Comparison of ENCODE assay signal across 1 cellular context in the genomic region with DNA sequence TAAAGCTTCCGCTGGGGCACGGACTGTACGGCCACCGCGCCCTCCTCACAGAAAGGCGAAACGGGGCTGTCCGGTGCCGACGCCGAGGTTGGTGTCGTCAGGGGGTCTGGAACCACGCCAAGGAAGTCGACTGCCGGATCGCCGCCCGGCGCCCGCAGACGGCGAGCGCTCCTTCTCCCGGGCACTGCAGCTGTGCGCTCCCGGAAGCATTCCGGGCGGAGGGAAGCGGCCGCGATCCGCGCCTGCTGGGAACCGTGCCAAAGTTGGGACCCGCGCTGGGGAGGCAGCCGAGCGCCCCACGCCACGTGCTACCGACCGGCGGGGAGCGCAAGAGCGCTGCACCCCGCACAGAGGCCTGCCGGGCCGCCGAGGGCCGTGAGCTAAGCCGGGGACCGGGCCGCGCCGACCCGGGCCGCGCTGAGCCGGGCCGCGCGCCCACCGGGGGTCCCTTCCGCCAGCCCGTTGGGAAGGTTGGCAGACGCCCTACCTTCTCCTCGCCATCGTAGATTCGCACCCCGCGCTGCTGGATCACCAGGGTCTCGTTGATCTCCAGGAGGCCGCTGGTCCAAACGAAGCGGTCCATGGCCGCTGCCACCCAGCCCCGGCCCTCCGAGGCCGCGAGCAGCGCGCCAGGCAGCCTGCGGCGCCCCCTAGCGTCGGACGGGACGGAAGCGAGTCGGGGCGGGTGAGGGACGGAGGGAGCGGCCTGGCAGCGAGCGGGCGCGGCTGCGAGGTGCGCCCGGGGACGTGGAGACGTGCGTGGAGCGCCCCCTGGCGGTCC.
TF ChIP-seq lines count a peak whose summit lies in the region.

Gene VPS36, minus strand, starts transcription at position 623 of the 781 bp plus-strand sequence. Its CDS starts 40 bp downstream, at position 583.

TF ChIP-seq in K562, 482 proteins besides CTCF, POLR2A, EP300 and RAD21 (continued from another document and continues in another):
- TF ChIP-seq, protein P1, sequence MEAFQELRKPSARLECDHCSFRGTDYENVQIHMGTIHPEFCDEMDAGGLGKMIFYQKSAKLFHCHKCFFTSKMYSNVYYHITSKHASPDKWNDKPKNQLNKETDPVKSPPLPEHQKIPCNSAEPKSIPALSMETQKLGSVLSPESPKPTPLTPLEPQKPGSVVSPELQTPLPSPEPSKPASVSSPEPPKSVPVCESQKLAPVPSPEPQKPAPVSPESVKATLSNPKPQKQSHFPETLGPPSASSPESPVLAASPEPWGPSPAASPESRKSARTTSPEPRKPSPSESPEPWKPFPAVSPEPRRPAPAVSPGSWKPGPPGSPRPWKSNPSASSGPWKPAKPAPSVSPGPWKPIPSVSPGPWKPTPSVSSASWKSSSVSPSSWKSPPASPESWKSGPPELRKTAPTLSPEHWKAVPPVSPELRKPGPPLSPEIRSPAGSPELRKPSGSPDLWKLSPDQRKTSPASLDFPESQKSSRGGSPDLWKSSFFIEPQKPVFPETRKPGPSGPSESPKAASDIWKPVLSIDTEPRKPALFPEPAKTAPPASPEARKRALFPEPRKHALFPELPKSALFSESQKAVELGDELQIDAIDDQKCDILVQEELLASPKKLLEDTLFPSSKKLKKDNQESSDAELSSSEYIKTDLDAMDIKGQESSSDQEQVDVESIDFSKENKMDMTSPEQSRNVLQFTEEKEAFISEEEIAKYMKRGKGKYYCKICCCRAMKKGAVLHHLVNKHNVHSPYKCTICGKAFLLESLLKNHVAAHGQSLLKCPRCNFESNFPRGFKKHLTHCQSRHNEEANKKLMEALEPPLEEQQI (IDR thresholded peaks at IDR 0.05), result no peak
- TF ChIP-seq PKNOX1 (IDR thresholded peaks at IDR 0.05) (no peak), PHF21A (IDR thresholded peaks at IDR 0.05; ENCODE audit: borderline replicate concordance, low read depth) (no peak), ELK3 (CRISPR knock-in tag; IDR thresholded peaks at IDR 0.05) (no peak), ZBTB7A (IDR thresholded peaks at IDR 0.05; ENCODE audit: borderline replicate concordance, control insufficient read depth, low read depth, low read length) (peak; percentile 54; the same call in 1 of the 2 replicates), TRIM24 (IDR thresholded peaks at IDR 0.05) (peak in 1 of 2 experiments; percentile 40; a peak in 1 of 4 replicates), ZNF324 (CRISPR knock-in tag; IDR thresholded peaks at IDR 0.05) (no peak), RAD51 (IDR thresholded peaks at IDR 0.05; ENCODE audit: borderline replicate concordance, low read depth) (no peak), E2F4 (CRISPR knock-in tag; IDR thresholded peaks at IDR 0.05; ENCODE audit: low read depth) (no peak), STAT6 (CRISPR knock-in tag; IDR thresholded peaks at IDR 0.05) (peak; percentile 87; the same call in 1 of the 2 replicates), DIDO1 (tag; IDR thresholded peaks at IDR 0.05; ENCODE audit: low read depth) (no peak), MITF (IDR thresholded peaks at IDR 0.05) (no peak), TOE1 (IDR thresholded peaks at IDR 0.05; ENCODE audit: borderline replicate concordance) (no peak), TOE1 (CRISPR knock-in tag; IDR thresholded peaks at IDR 0.05; ENCODE audit: borderline replicate concordance, low read depth) (peak; percentile 90), FUS (optimal IDR thresholded peaks at IDR 0.05; ENCODE audit: low read depth, low read length) (peak; percentile 40), TGIF2 (CRISPR knock-in tag; IDR thresholded peaks at IDR 0.05) (no peak), TBP (optimal IDR thresholded peaks at IDR 0.05; ENCODE audit: low read depth, low read length) (peak; percentile 59), CREM (IDR thresholded peaks at IDR 0.05; ENCODE audit: low read depth) (peak; percentile 76), POLR3G (IDR thresholded peaks at IDR 0.05; ENCODE audit: extremely low read depth, insufficient read length, insufficient replicate concordance) (no peak), ZFP36 (IDR thresholded peaks at IDR 0.05; ENCODE audit: low read depth, low read length, partially characterized antibody) (peak; percentile 24), ESRRA (IDR thresholded peaks at IDR 0.05; ENCODE audit: borderline replicate concordance, low read depth) (peak; percentile 10; the same call in 1 of the 2 replicates), ZNF316 (IDR thresholded peaks at IDR 0.05) (peak; percentile 34), ZNF740 (CRISPR knock-in tag; IDR thresholded peaks at IDR 0.05) (no peak), ZNF740 (tag; IDR thresholded peaks at IDR 0.05) (no peak), ZFP30 (CRISPR knock-in tag; IDR thresholded peaks at IDR 0.05; ENCODE audit: borderline replicate concordance) (no peak), HCFC1 (IDR thresholded peaks at IDR 0.05; ENCODE audit: low read depth, low read length) (peak; percentile 34; the same call in 1 of the 2 replicates), E2F5 (CRISPR knock-in tag; IDR thresholded peaks at IDR 0.05) (0 out of 2 replicates have a peak, but pooled peaks have one; percentile 37), KAT8 (IDR thresholded peaks at IDR 0.05; ENCODE audit: low read depth) (no peak), JUN (IDR thresholded peaks at IDR 0.05; ENCODE audit: borderline replicate concordance, low read depth, low read length) (no peak; the same call in 1 of the 2 replicates), JUN (CRISPR knock-in tag; IDR thresholded peaks at IDR 0.05; ENCODE audit: borderline replicate concordance) (no peak)
- TF ChIP-seq, protein P2, sequence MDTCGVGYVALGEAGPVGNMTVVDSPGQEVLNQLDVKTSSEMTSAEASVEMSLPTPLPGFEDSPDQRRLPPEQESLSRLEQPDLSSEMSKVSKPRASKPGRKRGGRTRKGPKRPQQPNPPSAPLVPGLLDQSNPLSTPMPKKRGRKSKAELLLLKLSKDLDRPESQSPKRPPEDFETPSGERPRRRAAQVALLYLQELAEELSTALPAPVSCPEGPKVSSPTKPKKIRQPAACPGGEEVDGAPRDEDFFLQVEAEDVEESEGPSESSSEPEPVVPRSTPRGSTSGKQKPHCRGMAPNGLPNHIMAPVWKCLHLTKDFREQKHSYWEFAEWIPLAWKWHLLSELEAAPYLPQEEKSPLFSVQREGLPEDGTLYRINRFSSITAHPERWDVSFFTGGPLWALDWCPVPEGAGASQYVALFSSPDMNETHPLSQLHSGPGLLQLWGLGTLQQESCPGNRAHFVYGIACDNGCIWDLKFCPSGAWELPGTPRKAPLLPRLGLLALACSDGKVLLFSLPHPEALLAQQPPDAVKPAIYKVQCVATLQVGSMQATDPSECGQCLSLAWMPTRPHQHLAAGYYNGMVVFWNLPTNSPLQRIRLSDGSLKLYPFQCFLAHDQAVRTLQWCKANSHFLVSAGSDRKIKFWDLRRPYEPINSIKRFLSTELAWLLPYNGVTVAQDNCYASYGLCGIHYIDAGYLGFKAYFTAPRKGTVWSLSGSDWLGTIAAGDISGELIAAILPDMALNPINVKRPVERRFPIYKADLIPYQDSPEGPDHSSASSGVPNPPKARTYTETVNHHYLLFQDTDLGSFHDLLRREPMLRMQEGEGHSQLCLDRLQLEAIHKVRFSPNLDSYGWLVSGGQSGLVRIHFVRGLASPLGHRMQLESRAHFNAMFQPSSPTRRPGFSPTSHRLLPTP (IDR thresholded peaks at IDR 0.05; ENCODE audit: borderline replicate concordance, extremely low read depth, insufficient read length), result no peak
- TF ChIP-seq, protein P3, sequence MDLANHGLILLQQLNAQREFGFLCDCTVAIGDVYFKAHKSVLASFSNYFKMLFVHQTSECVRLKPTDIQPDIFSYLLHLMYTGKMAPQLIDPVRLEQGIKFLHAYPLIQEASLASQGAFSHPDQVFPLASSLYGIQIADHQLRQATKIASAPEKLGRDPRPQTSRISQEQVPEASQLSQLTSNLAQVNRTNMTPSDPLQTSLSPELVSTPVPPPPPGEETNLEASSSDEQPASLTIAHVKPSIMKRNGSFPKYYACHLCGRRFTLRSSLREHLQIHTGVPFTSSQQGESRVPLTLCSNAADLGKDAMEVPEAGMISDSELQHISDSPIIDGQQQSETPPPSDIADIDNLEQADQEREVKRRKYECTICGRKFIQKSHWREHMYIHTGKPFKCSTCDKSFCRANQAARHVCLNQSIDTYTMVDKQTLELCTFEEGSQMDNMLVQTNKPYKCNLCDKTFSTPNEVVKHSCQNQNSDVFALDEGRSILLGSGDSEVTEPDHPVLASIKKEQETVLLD (IDR thresholded peaks at IDR 0.05), result no peak
- TF ChIP-seq, protein P4, sequence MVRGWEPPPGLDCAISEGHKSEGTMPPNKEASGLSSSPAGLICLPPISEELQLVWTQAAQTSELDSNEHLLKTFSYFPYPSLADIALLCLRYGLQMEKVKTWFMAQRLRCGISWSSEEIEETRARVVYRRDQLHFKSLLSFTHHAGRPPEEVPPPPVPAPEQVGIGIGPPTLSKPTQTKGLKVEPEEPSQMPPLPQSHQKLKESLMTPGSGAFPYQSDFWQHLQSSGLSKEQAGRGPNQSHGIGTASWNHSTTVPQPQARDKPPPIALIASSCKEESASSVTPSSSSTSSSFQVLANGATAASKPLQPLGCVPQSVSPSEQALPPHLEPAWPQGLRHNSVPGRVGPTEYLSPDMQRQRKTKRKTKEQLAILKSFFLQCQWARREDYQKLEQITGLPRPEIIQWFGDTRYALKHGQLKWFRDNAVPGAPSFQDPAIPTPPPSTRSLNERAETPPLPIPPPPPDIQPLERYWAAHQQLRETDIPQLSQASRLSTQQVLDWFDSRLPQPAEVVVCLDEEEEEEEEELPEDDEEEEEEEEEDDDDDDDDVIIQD (CRISPR knock-in tag; IDR thresholded peaks at IDR 0.05), result 0 out of 2 replicates have a peak, but pooled peaks have one; percentile 49
